21 cellular contexts compared by ENCODE assay signal in the genomic region with DNA sequence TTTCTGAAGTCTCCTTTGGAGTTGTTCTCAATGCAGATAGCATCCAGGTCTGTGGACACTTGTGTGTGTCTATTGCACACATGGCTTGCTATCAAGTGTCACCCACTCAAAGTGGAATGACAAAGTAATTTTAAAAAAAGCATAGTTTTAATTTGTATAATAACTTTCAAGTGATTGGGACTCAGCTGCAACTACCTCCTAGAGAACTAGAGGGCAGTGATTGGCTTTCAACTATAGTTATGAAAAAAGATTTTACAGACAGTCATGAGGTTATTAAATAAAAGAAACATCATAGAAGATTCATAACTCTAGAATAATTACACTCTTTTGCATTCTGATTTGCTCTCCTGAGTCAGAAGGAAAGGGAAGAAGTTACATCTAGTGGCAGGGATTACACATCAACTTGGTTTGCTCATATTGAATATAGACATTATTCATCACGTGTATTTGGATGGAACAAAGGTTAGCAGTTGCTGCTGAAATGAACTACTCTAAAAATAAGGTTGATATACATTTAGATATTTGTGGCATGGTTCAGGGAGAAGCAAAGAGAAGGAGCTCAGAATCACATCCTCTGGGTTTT. TPM values are rescaled to one million over a fixed set of nuclear protein-coding genes. Genes with fewer than 3 reads are reported as not detected.
DNase-seq lines count a peak whose midpoint lies in the region; ATAC-seq and TF ChIP-seq lines count a peak whose summit lies in the region.
"Had no signal": no experiment of that assay in that cellular context is flagged by ENCODE, and none has a peak within 500 bp of the region (broad histone marks: within the 10 kb centered on the region; RNA-seq: fewer than 3 reads in every experiment).

No MANE protein-coding gene starts in this region.

- no peak overlapping the region for H2BK120ac ChIP-seq in mesenchymal stem cell (ENCODE audit: low read depth, low read length)

- peaks cover 15% of the 10 kb centered on the region for H3K79me1 ChIP-seq in mesenchymal stem cell (replicated peaks; ENCODE audit: low read length, poor library complexity, severe bottlenecking)

- H2BK5ac ChIP-seq in mesenchymal stem cell (ENCODE audit: low read depth, low read length, poor library complexity, severe bottlenecking) = no peak overlapping the region

- no peak overlapping the region for H3K4ac ChIP-seq in mesenchymal stem cell (ENCODE audit: low read depth in 1 of 2, low read length in 2 of 2)

- no peak overlapping the region for H2BK15ac ChIP-seq in mesenchymal stem cell (ENCODE audit: low read depth, poor library complexity, severe bottlenecking)

- H3K4me3 ChIP-seq in AG10803 (ENCODE audit: low read length) = no peak overlapping the region
- no peak overlapping the region for H3K4me3 ChIP-seq in cardiac fibroblast (replicated peaks in 1 of 2; ENCODE audit: low read depth in 2 of 2, low read length in 2 of 2)
- peak overlapping the region in 1 of 2 experiments; percentile 32 for H3K4me3 ChIP-seq in mesenchymal stem cell (ENCODE audit: insufficient read depth in 1 of 2, low read depth in 1 of 2, low read length in 2 of 2)
- H3K4me3 ChIP-seq: adrenal gland, HAP-1, prostate gland, thyroid gland had no signal

- peak overlapping the region; percentile 85 for H3K4me3 Mint-ChIP-seq in HFFc6
- no peak overlapping the region for H3K4me3 Mint-ChIP-seq in naive thymus-derived CD8-positive, alpha-beta T cell
- H3K4me3 Mint-ChIP-seq: immature natural killer cell; natural killer cell; stimulated activated effector memory CD8-positive, alpha-beta T cell treated with anti-CD3 and anti-CD28 coated beads, Interleukin-12 subunit alpha, Interleukin-12 subunit beta, amount 100 ng/mL, for 72 hours; T-helper 17 cell had no signal

- no peak overlapping the region for H3K23ac ChIP-seq in mesenchymal stem cell (ENCODE audit: low read length in 2 of 2)

- peaks cover 4% of the 10 kb centered on the region; the same call in 1 of the 2 replicates for H3K36me3 Mint-ChIP-seq in HFFc6 (ENCODE audit: low read depth)
- H3K36me3 Mint-ChIP-seq in naive thymus-derived CD8-positive, alpha-beta T cell = peaks cover 0 to 4% (median 0%) of the 10 kb centered on the region in 3 donors
- H3K36me3 Mint-ChIP-seq: immature natural killer cell; natural killer cell; stimulated activated effector memory CD8-positive, alpha-beta T cell treated with anti-CD3 and anti-CD28 coated beads, Interleukin-12 subunit alpha, Interleukin-12 subunit beta, amount 100 ng/mL, for 72 hours had no signal

- POLR2A ChIA-PET in naive thymus-derived CD8-positive, alpha-beta T cell (lab: Charles Lee) = no interaction called here

- H3K9me3 Mint-ChIP-seq in HFFc6 = no peaks in the 10 kb centered on the region
- H3K9me3 Mint-ChIP-seq in naive thymus-derived CD8-positive, alpha-beta T cell = peaks cover 0 to 25% (median 0%) of the 10 kb centered on the region in 9 donors

- no peak overlapping the region for H4K8ac ChIP-seq in mesenchymal stem cell (ENCODE audit: low read length)

- H3K9me3 ChIP-seq in mesenchymal stem cell (ENCODE audit: control insufficient read depth, low read length) = no peaks in the 10 kb centered on the region
- H3K9me3 ChIP-seq: adrenal gland, HAP-1, prostate gland, thyroid gland had no signal

- peaks cover 17% of the 10 kb centered on the region for H3K4me1 ChIP-seq in mesenchymal stem cell (ENCODE audit: control insufficient read depth, insufficient read depth, low read depth, low read length)
- H3K4me1 ChIP-seq: HAP-1, prostate gland had no signal

- H3K27me3 Mint-ChIP-seq in HFFc6 (ENCODE audit: insufficient read depth) = peaks cover 3% of the 10 kb centered on the region; the same call in 1 of the 2 replicates
- peaks cover 5 to 35% (median 18%) of the 10 kb centered on the region in 5 donors for H3K27me3 Mint-ChIP-seq in naive thymus-derived CD8-positive, alpha-beta T cell

- H3K36me3 ChIP-seq in mesenchymal stem cell (ENCODE audit: control insufficient read depth in 1 of 2, insufficient read depth in 2 of 2, low read depth in 1 of 2, low read length in 2 of 2) = no peaks in the 10 kb centered on the region
- H3K36me3 ChIP-seq: adrenal gland, HAP-1, prostate gland, thyroid gland had no signal

- no peak overlapping the region for H2AK5ac ChIP-seq in mesenchymal stem cell (ENCODE audit: low read length, severe bottlenecking)

- H3K18ac ChIP-seq in mesenchymal stem cell (ENCODE audit: low read depth in 1 of 2, low read length in 2 of 2) = no peak overlapping the region

- no peak overlapping the region for H3K4me2 ChIP-seq in mesenchymal stem cell (ENCODE audit: low read length, poor library complexity, severe bottlenecking)

- no peaks in the 10 kb centered on the region for H3K27me3 ChIP-seq in mesenchymal stem cell (ENCODE audit: control insufficient read depth in 1 of 2, insufficient read depth in 1 of 2, low read length in 2 of 2)
- H3K27me3 ChIP-seq: adrenal gland, thyroid gland had no signal

- H3K27ac Mint-ChIP-seq in HFFc6 = peak overlapping the region; percentile 54
- no peak overlapping the region for H3K27ac Mint-ChIP-seq in naive thymus-derived CD8-positive, alpha-beta T cell
- H3K27ac Mint-ChIP-seq: immature natural killer cell; natural killer cell; stimulated activated effector memory CD8-positive, alpha-beta T cell treated with anti-CD3 and anti-CD28 coated beads, Interleukin-12 subunit alpha, Interleukin-12 subunit beta, amount 100 ng/mL, for 72 hours; T-helper 17 cell had no signal

- no peak overlapping the region for H2AFZ ChIP-seq in mesenchymal stem cell (ENCODE audit: low read depth, low read length)

- no peak overlapping the region for H3K14ac ChIP-seq in mesenchymal stem cell (ENCODE audit: low read length in 2 of 2)

- peaks cover 81% of the 10 kb centered on the region for H3K4me1 Mint-ChIP-seq in HFFc6 (ENCODE audit: low read depth)
- peaks cover 0 to 1% (median 0%) of the 10 kb centered on the region in 4 donors for H3K4me1 Mint-ChIP-seq in naive thymus-derived CD8-positive, alpha-beta T cell
- H3K4me1 Mint-ChIP-seq: immature natural killer cell; natural killer cell; stimulated activated effector memory CD8-positive, alpha-beta T cell treated with anti-CD3 and anti-CD28 coated beads, Interleukin-12 subunit alpha, Interleukin-12 subunit beta, amount 100 ng/mL, for 72 hours; T-helper 17 cell had no signal

- no peak overlapping the region for H2BK12ac ChIP-seq in mesenchymal stem cell (ENCODE audit: low read length in 2 of 2)

- H4K91ac ChIP-seq in mesenchymal stem cell (ENCODE audit: low read length) = no peak overlapping the region

- DNase-seq in AG10803 (ENCODE audit: low read depth) (no peak), HFFc6 (no peak), cardiac fibroblast (ENCODE audit: low read depth in 2 of 2) (peak in 1 of 2 donors; percentile 40), mesenchymal stem cell (no peak), AG08395 (ENCODE audit: low spot score) (no peak)
- DNase-seq in naive thymus-derived CD8-positive, alpha-beta T cell = no peak
- DNase-seq: activated effector memory CD4-positive, alpha-beta T cell treated with Interleukin-2 at 50 U/mL for 16 hours; adrenal gland; C1 segment of cervical spinal cord; DMS 273 treated with DMSO at 0.1 percent for 48 hours; immature natural killer cell; natural killer cell; NCI-H1105 treated with DMSO at 0.1 percent for 48 hours; Right ventricle myocardium superior; T-helper 17 cell; thyroid gland had no signal

- WGBS in mesenchymal stem cell = 88% methylated on average over 1 of the region's 1 CpG

- peak; percentile 29; the same call in 1 of the 2 replicates for TF ChIP-seq CTCF in AG10803 (conservative IDR thresholded peaks at IDR 0.05; ENCODE audit: low read length)
- TF ChIP-seq CTCF in HFFc6 (IDR thresholded peaks at IDR 0.05) = peak; percentile 64
- peak; percentile 12 for TF ChIP-seq CTCF in cardiac fibroblast (IDR thresholded peaks at IDR 0.05; ENCODE audit: low read depth, low read length)

- peak overlapping the region; percentile 6 for H3K27ac ChIP-seq in mesenchymal stem cell (ENCODE audit: low read length, poor library complexity, severe bottlenecking)
- H3K27ac ChIP-seq: adrenal gland, prostate gland, thyroid gland had no signal

- H3K9ac ChIP-seq in mesenchymal stem cell (ENCODE audit: low read length) = peak overlapping the region; percentile 4

- ATAC-seq in GM21390 (IDR thresholded peaks at IDR 0.05; ENCODE audit: unreplicated experiment) = no peak
- no peak for ATAC-seq in GM18502 (IDR thresholded peaks at IDR 0.05; ENCODE audit: poor library complexity, unreplicated experiment)
- no peak for ATAC-seq in naive thymus-derived CD8-positive, alpha-beta T cell
- ATAC-seq: natural killer cell; stimulated activated effector memory CD8-positive, alpha-beta T cell treated with anti-CD3 and anti-CD28 coated beads, Interleukin-12 subunit alpha, Interleukin-12 subunit beta, amount 100 ng/mL, for 72 hours; T-helper 17 cell had no signal

RNA-seq across cellular contexts. Expression of a gene that starts 4.7 kb away (rescaled TPM):
- total RNA-seq in HFFc6 (2021; fragmentation: NEBNext Ultra II Directional; extraction: Animal tissue kit (Norgen Biotek cat#: 25700)) = 1 to 10 TPM; 2.2 to 3.0 (median 2.5) TPM
- 3.8 TPM for polyA plus RNA-seq in mesenchymal stem cell (2013, experiment 1 of 2)
- 4.0 TPM for polyA plus RNA-seq in mesenchymal stem cell (2013, experiment 2 of 2)
- total RNA-seq in naive thymus-derived CD8-positive, alpha-beta T cell = not detected
- not detected for polyA plus RNA-seq in naive thymus-derived CD8-positive, alpha-beta T cell
- total RNA-seq: natural killer cell, Right ventricle myocardium superior had no signal
- polyA plus RNA-seq: immature natural killer cell had no signal

Comparison
In these comparisons a context has a peak if more than half of its experiments do, and no peak if none do; other contexts are left out.
1. CTCF ChIP-seq: peak in every context shown above with its lines; median percentile 64 in HFFc6; 29 in AG10803; 12 in cardiac fibroblast.